In genomic region chr22:29473001-29473400, GRCh38 we compare ENCODE assay signal across 9 cellular contexts. TPM values are rescaled to one million over a fixed set of nuclear protein-coding genes. Genes with fewer than 3 reads are reported as not detected.
"Had no signal": no experiment of that assay in that cellular context is flagged by ENCODE, and none has a peak within 500 bp of the region (broad histone marks: within the 10 kb centered on the region; RNA-seq: fewer than 3 reads in every experiment).

No MANE protein-coding gene starts in this region.

- H3K36me3 ChIP-seq: HAP-1 had no signal

- H3K4me3 ChIP-seq: GM23248, HAP-1 had no signal

- H3K9me3 ChIP-seq: HAP-1 had no signal

- H3K27ac ChIP-seq: GM23248, HL-60 had no signal

- DNase-seq: GM23248, GOT3, H7, HFFc6 had no signal

- H2AFZ ChIP-seq: GM23248 had no signal

RNA-seq across cellular contexts. Expression of gene NEFH, which starts 7.0 kb away (rescaled TPM):
- total RNA-seq: H4, HepG2, HFFc6, HT1080 had no signal

RNA-seq across cellular contexts. Expression of gene RFPL1, which starts 34.6 kb away (rescaled TPM):
- total RNA-seq: GM23248, HepG2, HFFc6, HT1080 had no signal
